In genomic region chr17:42165751-42166150, GRCh38 we compare ENCODE assay signal across 38 cellular contexts. TPM values are rescaled to one million over a fixed set of nuclear protein-coding genes. Genes with fewer than 3 reads are reported as not detected.
"Had no signal": no experiment of that assay in that cellular context is flagged by ENCODE, and none has a peak within 500 bp of the region (broad histone marks: within the 10 kb centered on the region; RNA-seq: fewer than 3 reads in every experiment).

No MANE protein-coding gene starts in this region.

- H3K4me3 Mint-ChIP-seq: activated B cell treated with CpG ODN at 0.5 μM for 24 hours; activated CD4-positive, alpha-beta memory T cell treated with anti-CD3 and anti-CD28 coated beads for 36 hours; activated CD4-positive, alpha-beta T cell treated with anti-CD3 and anti-CD28 coated beads, Interleukin-2, amount 10 ng/mL, durations not matched to agents 24 days and 14 days; activated CD8-positive, alpha-beta T cell treated with anti-CD3 and anti-CD28 coated beads for 36 hours; activated naive CD4-positive, alpha-beta T cell treated with anti-CD3 and anti-CD28 coated beads for 36 hours; activated T-cell treated with anti-CD3 and anti-CD28 coated beads, Interleukin-2, amount 50 U/mL, for 4 hours; activated T-cell treated with anti-CD3 and anti-CD28 coated beads, Interleukin-2, amount 50 U/mL, for 72 hours; activated T-helper 1 cell treated with anti-CD3 and anti-CD28 coated beads, Interleukin-12 subunit alpha, Interleukin-12 subunit beta, Interleukin-2, Interleukin-4 antibody, amounts not matched to agents 30 ng/mL and 10 ng/mL and 1 ng/mL, durations not matched to agents 14 hours and 24 hours and 36 hours; activated T-helper 17 cell treated with anti-CD3 and anti-CD28 coated beads, Interleukin-2, amount 50 U/mL, for 72 hours; T-helper 2 cell treated with Interferon-gamma antibody and Interleukin-4, amounts not matched to agents 5 μg/mL and 100 μg/mL, for 36 hours had no signal

- H3K36me3 ChIP-seq: adrenal gland, brain microvascular endothelial cell, breast epithelium had no signal

- H3K36me3 Mint-ChIP-seq: activated CD4-positive, alpha-beta memory T cell treated with anti-CD3 and anti-CD28 coated beads for 36 hours; activated naive CD4-positive, alpha-beta T cell treated with anti-CD3 and anti-CD28 coated beads, Interleukin-2, amount 50 U/mL, for 72 hours had no signal

- H3K27me3 ChIP-seq: adrenal gland, body of pancreas, brain microvascular endothelial cell, breast epithelium had no signal

- H3K27ac Mint-ChIP-seq: activated B cell treated with CpG ODN at 0.5 μM for 24 hours; activated CD4-positive, alpha-beta memory T cell treated with anti-CD3 and anti-CD28 coated beads for 36 hours; activated CD4-positive, alpha-beta T cell treated with anti-CD3 and anti-CD28 coated beads, Interleukin-2, amount 10 ng/mL, durations not matched to agents 24 days and 14 days; activated CD8-positive, alpha-beta T cell treated with anti-CD3 and anti-CD28 coated beads for 36 hours; activated naive CD4-positive, alpha-beta T cell treated with anti-CD3 and anti-CD28 coated beads for 36 hours; activated T-cell treated with anti-CD3 and anti-CD28 coated beads, Interleukin-2, amount 50 U/mL, for 72 hours; activated T-helper 1 cell treated with anti-CD3 and anti-CD28 coated beads, Interleukin-12 subunit alpha, Interleukin-12 subunit beta, Interleukin-2, Interleukin-4 antibody, amounts not matched to agents 30 ng/mL and 10 ng/mL and 1 ng/mL, durations not matched to agents 14 hours and 24 hours and 36 hours; activated T-helper 17 cell treated with anti-CD3 and anti-CD28 coated beads, Interleukin-2, amount 50 U/mL, for 72 hours; T-helper 2 cell treated with Interferon-gamma antibody and Interleukin-4, amounts not matched to agents 5 μg/mL and 100 μg/mL, for 36 hours had no signal

- FAIRE-seq: astrocyte, TTC549 had no signal

- DNase-seq: activated B cell treated with CpG ODN at 0.5 μM for 24 hours; activated CD4-positive, alpha-beta memory T cell treated with anti-CD3 and anti-CD28 coated beads for 36 hours; activated CD4-positive, alpha-beta T cell treated with anti-CD3 and anti-CD28 coated beads for 4 hours; activated CD4-positive, alpha-beta T cell treated with anti-CD3 and anti-CD28 coated beads, Interleukin-2, amount 10 ng/mL, durations not matched to agents 24 days and 14 days; activated CD4-positive, alpha-beta T cell treated with anti-CD3 and anti-CD28 coated beads, Interleukin-2, amount 50 U/mL, for 1 hour; activated CD4-positive, alpha-beta T cell treated with anti-CD3 and anti-CD28 coated beads, Interleukin-2, amount 50 U/mL, for 4 hours; activated CD4-positive, CD25-positive, alpha-beta regulatory T cell treated with anti-CD3 and anti-CD28 coated beads, Interleukin-2, amount 50 U/mL, for 72 hours; activated CD8-positive, alpha-beta memory T cell treated with anti-CD3 and anti-CD28 coated beads, Interleukin-2, amount 50 U/mL, for 4 hours; activated CD8-positive, alpha-beta T cell treated with anti-CD3 and anti-CD28 coated beads for 36 hours; activated effector memory CD4-positive, alpha-beta T cell treated with anti-CD3 and anti-CD28 coated beads, Interleukin-2, amount 50 U/mL, for 16 hours; activated gamma-delta T cell treated with Interleukin-2 at 50 U/mL for 16 hours; activated naive CD4-positive, alpha-beta T cell; activated naive CD4-positive, alpha-beta T cell treated with anti-CD3 and anti-CD28 coated beads for 36 hours; activated naive CD4-positive, alpha-beta T cell treated with anti-CD3 and anti-CD28 coated beads, Interleukin-2, amount 50 U/mL, for 16 hours; activated T-cell treated with anti-CD3 and anti-CD28 coated beads for 4 hours; activated T-cell treated with anti-CD3 and anti-CD28 coated beads, Interleukin-2, amount 50 U/mL, for 1 hour; activated T-cell treated with anti-CD3 and anti-CD28 coated beads, Interleukin-2, amount 50 U/mL, for 4 hours; activated T-cell treated with anti-CD3 and anti-CD28 coated beads, Interleukin-2, amount 50 U/mL, for 72 hours; adrenal gland; amniotic stem cell; aorta; body of pancreas; brain microvascular endothelial cell; central memory CD4-positive, alpha-beta T cell; T-helper 2 cell; T-helper 9 cell had no signal

- H3K27me3 Mint-ChIP-seq: activated B cell treated with CpG ODN at 0.5 μM for 24 hours; activated CD4-positive, alpha-beta memory T cell treated with anti-CD3 and anti-CD28 coated beads for 36 hours; activated CD8-positive, alpha-beta T cell treated with anti-CD3 and anti-CD28 coated beads for 36 hours; activated T-helper 17 cell treated with anti-CD3 and anti-CD28 coated beads, Interleukin-2, amount 50 U/mL, for 72 hours had no signal

- H3K4me1 ChIP-seq: adrenal gland, body of pancreas, breast epithelium had no signal

- H3K9me3 Mint-ChIP-seq: activated B cell treated with CpG ODN at 0.5 μM for 24 hours; activated CD4-positive, alpha-beta memory T cell treated with anti-CD3 and anti-CD28 coated beads for 36 hours; activated CD4-positive, alpha-beta T cell treated with anti-CD3 and anti-CD28 coated beads, Interleukin-2, amount 10 ng/mL, durations not matched to agents 24 days and 14 days; activated CD8-positive, alpha-beta T cell treated with anti-CD3 and anti-CD28 coated beads for 36 hours; activated naive CD4-positive, alpha-beta T cell treated with anti-CD3 and anti-CD28 coated beads for 36 hours; activated naive CD4-positive, alpha-beta T cell treated with anti-CD3 and anti-CD28 coated beads, Interleukin-2, amount 50 U/mL, for 72 hours; activated T-cell treated with anti-CD3 and anti-CD28 coated beads, Interleukin-2, amount 50 U/mL, for 4 hours; activated T-cell treated with anti-CD3 and anti-CD28 coated beads, Interleukin-2, amount 50 U/mL, for 72 hours; activated T-helper 1 cell treated with anti-CD3 and anti-CD28 coated beads, Interleukin-12 subunit alpha, Interleukin-12 subunit beta, Interleukin-2, Interleukin-4 antibody, amounts not matched to agents 30 ng/mL and 10 ng/mL and 1 ng/mL, durations not matched to agents 14 hours and 24 hours and 36 hours; activated T-helper 17 cell treated with anti-CD3 and anti-CD28 coated beads, Interleukin-2, amount 50 U/mL, for 72 hours; T-helper 2 cell treated with Interferon-gamma antibody and Interleukin-4, amounts not matched to agents 5 μg/mL and 100 μg/mL, for 36 hours had no signal

- H3K27ac ChIP-seq: adrenal gland, body of pancreas, brain microvascular endothelial cell, breast epithelium, VCaP had no signal

- H3K9me3 ChIP-seq: adrenal gland, body of pancreas, breast epithelium had no signal

- H3K4me3 ChIP-seq: adrenal gland, body of pancreas, breast epithelium had no signal

- ATAC-seq: activated CD8-positive, alpha-beta T cell treated with anti-CD3 and anti-CD28 coated beads for 36 hours; activated naive CD4-positive, alpha-beta T cell treated with anti-CD3 and anti-CD28 coated beads, Interleukin-2, amount 50 U/mL, for 72 hours; activated T-cell treated with anti-CD3 and anti-CD28 coated beads, Interleukin-2, amount 50 U/mL, for 4 hours; activated T-cell treated with anti-CD3 and anti-CD28 coated beads, Interleukin-2, amount 50 U/mL, for 72 hours; activated T-helper 17 cell treated with anti-CD3 and anti-CD28 coated beads, Interleukin-2, amount 50 U/mL, for 72 hours; body of pancreas had no signal

RNA-seq across cellular contexts. Expression of gene KCNH4, which starts 15.2 kb away (rescaled TPM):
- total RNA-seq: astrocyte, body of pancreas, cardiac septum had no signal
- polyA plus RNA-seq: aorta had no signal

RNA-seq across cellular contexts. Expression of gene HCRT, which starts 19.5 kb away (rescaled TPM):
- total RNA-seq: activated B cell treated with CpG ODN at 0.5 μM for 24 hours; activated CD4-positive, alpha-beta memory T cell treated with anti-CD3 and anti-CD28 coated beads for 36 hours; activated CD4-positive, alpha-beta T cell treated with anti-CD3 and anti-CD28 coated beads, Interleukin-2, amount 10 ng/mL, durations not matched to agents 24 days and 14 days; activated CD8-positive, alpha-beta memory T cell treated with anti-CD3 and anti-CD28 coated beads for 36 hours; activated CD8-positive, alpha-beta T cell treated with anti-CD3 and anti-CD28 coated beads for 36 hours; activated naive CD4-positive, alpha-beta T cell treated with anti-CD3 and anti-CD28 coated beads for 36 hours; activated naive CD4-positive, alpha-beta T cell treated with anti-CD3 and anti-CD28 coated beads, Interleukin-2, amount 50 U/mL, for 72 hours; activated T-cell treated with anti-CD3 and anti-CD28 coated beads, Interleukin-2, amount 50 U/mL, for 4 hours; activated T-cell treated with anti-CD3 and anti-CD28 coated beads, Interleukin-2, amount 50 U/mL, for 72 hours; activated T-helper 1 cell treated with anti-CD3 and anti-CD28 coated beads, Interleukin-12 subunit alpha, Interleukin-12 subunit beta, Interleukin-2, Interleukin-4 antibody, amounts not matched to agents 30 ng/mL and 10 ng/mL and 1 ng/mL, durations not matched to agents 14 hours and 24 hours and 36 hours; activated T-helper 17 cell treated with anti-CD3 and anti-CD28 coated beads, Interleukin-2, amount 50 U/mL, for 72 hours; adrenal gland; aorta; astrocyte; body of pancreas; breast epithelium; cardiac septum; cerebellum; T-helper 1 cell treated with Interleukin-12 subunit alpha and Interleukin-12 subunit beta and Interleukin-4 antibody, amounts not matched to agents 30 ng/mL and 1 ng/mL, for 36 hours had no signal
- polyA plus RNA-seq: adrenal gland, aorta had no signal

RNA-seq across cellular contexts. Expression of gene HSPB9, which starts 43.1 kb away (rescaled TPM):
- total RNA-seq: activated B cell treated with CpG ODN at 0.5 μM for 24 hours; activated CD4-positive, alpha-beta memory T cell treated with anti-CD3 and anti-CD28 coated beads for 36 hours; activated CD4-positive, alpha-beta T cell treated with anti-CD3 and anti-CD28 coated beads, Interleukin-2, amount 10 ng/mL, durations not matched to agents 24 days and 14 days; activated naive CD4-positive, alpha-beta T cell treated with anti-CD3 and anti-CD28 coated beads for 36 hours; activated T-helper 1 cell treated with anti-CD3 and anti-CD28 coated beads, Interleukin-12 subunit alpha, Interleukin-12 subunit beta, Interleukin-2, Interleukin-4 antibody, amounts not matched to agents 30 ng/mL and 10 ng/mL and 1 ng/mL, durations not matched to agents 14 hours and 24 hours and 36 hours; aorta; astrocyte; cardiac septum; T-helper 1 cell treated with Interleukin-12 subunit alpha and Interleukin-12 subunit beta and Interleukin-4 antibody, amounts not matched to agents 30 ng/mL and 1 ng/mL, for 36 hours had no signal
